28 cellular contexts compared by ENCODE assay signal in the genomic region with DNA sequence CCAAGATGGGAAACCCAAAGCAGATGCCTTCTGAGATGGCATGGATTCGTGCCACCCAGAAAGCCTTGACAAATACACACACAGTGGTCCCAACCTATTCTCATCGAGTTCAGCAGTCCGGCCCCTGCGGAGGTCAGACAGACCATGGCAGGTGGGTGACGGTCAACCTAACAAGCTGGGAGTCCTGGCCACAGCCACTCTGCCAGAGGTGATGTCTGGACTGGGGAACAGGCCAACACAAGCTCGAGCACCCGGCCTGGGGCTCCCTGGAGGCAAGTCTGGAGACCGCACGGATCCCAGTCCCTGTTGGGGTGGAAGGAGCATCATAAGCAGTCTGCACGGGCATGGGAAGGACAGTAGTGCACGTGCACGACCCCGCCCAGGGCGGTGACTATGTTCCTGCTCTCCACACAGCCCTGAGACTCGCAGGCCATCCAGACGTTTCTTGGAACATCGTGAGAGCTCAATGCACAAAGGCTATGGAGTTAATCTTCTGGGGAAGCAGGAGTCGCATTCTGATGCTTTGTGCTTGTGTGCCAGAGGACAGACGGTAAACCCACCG. TPM values are rescaled to one million over a fixed set of nuclear protein-coding genes. Genes with fewer than 3 reads are reported as not detected.
DNase-seq lines count a peak whose midpoint lies in the region; ATAC-seq, FAIRE-seq and TF ChIP-seq lines count a peak whose summit lies in the region.
"Had no signal": no experiment of that assay in that cellular context is flagged by ENCODE, and none has a peak within 500 bp of the region (broad histone marks: within the 10 kb centered on the region; RNA-seq: fewer than 3 reads in every experiment).

No MANE protein-coding gene starts in this region.

- POLR2A ChIA-PET in K562 (lab: Yijun Ruan, JAX), result interaction anchor here (0.5 to 1.1 kb wide), 2 partner anchors 12 to 22 kb away, joined by 3 read pairs; no protein-coding TSS in a partner anchor
- POLR2A ChIA-PET in activated CD8-positive, alpha-beta T cell treated with anti-CD3 and anti-CD28 coated beads for 36 hours (lab: Charles Lee), result interaction anchor here (0.7 kb wide), 1 partner anchor 38 kb away, joined by 3 read pairs; no protein-coding TSS in a partner anchor

- CTCF ChIA-PET in K562 (lab: Yijun Ruan, JAX; ENCODE audit: low intra/inter-chr PET ratio), result no interaction called here
- CTCF ChIA-PET in activated CD8-positive, alpha-beta T cell treated with anti-CD3 and anti-CD28 coated beads for 36 hours (lab: Charles Lee), result interaction anchor here (1.6 kb wide), 1 partner anchor 106 kb away, joined by 4 read pairs; no protein-coding TSS in a partner anchor

- H3K9me1 ChIP-seq in K562 (ENCODE audit: control insufficient read depth, insufficient read depth, low read length), result no peaks in the 10 kb centered on the region

- no peak overlapping the region for H2BK15ac ChIP-seq in mesenchymal stem cell (ENCODE audit: low read depth, poor library complexity, severe bottlenecking)

- no peaks in the 10 kb centered on the region for H4K20me1 ChIP-seq in K562 (replicated peaks; ENCODE audit: control insufficient read depth, insufficient read depth, low read length)

- WGBS in K562 (ENCODE audit: insufficient coverage, low coverage, missing lambda C conversion rate), result 24% methylated on average over 20 of the region's 20 CpGs
- 92% methylated on average over 20 of the region's 20 CpGs for WGBS in mesenchymal stem cell
- 90 to 96% methylated on average over 5 to 20 of the region's 20 CpGs for WGBS in upper lobe of left lung, 2 donors

- H3K27ac Mint-ChIP-seq in activated CD8-positive, alpha-beta T cell treated with anti-CD3 and anti-CD28 coated beads for 36 hours, result no peak overlapping the region
- H3K27ac Mint-ChIP-seq: CD8-positive, alpha-beta memory T cell; IgD-negative memory B cell had no signal

- no peak for TF ChIP-seq RAD21 in K562 (CRISPR knock-in tag; conservative IDR thresholded peaks at IDR 0.05 in 1 of 2, IDR thresholded peaks at IDR 0.05 in 1 of 2)

- no peak for TF ChIP-seq EP300 in K562 (IDR thresholded peaks at IDR 0.05; ENCODE audit: low read length)
- no peak for TF ChIP-seq EP300 in upper lobe of left lung (IDR thresholded peaks at IDR 0.05)

- H3K4me2 ChIP-seq in K562 (ENCODE audit: insufficient read depth, low read length) (no peak overlapping the region), mesenchymal stem cell (ENCODE audit: low read length, poor library complexity, severe bottlenecking) (no peak overlapping the region)
- H3K4me2 ChIP-seq: PC-9, SK-N-SH had no signal

- no peaks in the 10 kb centered on the region for H3K79me2 ChIP-seq in K562 (ENCODE audit: control insufficient read depth, insufficient read depth, low read length)

- no peak overlapping the region for H3K18ac ChIP-seq in mesenchymal stem cell (ENCODE audit: low read depth in 1 of 2, low read length in 2 of 2)

- no peaks in the 10 kb centered on the region for H3K79me1 ChIP-seq in mesenchymal stem cell (replicated peaks; ENCODE audit: low read length, poor library complexity, severe bottlenecking)

- peak overlapping the region; percentile 25 for H4K91ac ChIP-seq in mesenchymal stem cell (ENCODE audit: low read length)

- intact Hi-C loops in Right ventricle myocardium inferior (cut with DNase I), result no loop called here
- intact Hi-C loops in K562 (cut with micrococcal nuclease), result no loop called here
- intact Hi-C loops in activated CD8-positive, alpha-beta T cell treated with anti-CD3 and anti-CD28 coated beads for 36 hours (cut with micrococcal nuclease), result no loop called here

- no peaks in the 10 kb centered on the region for H3K27me3 Mint-ChIP-seq in activated CD8-positive, alpha-beta T cell treated with anti-CD3 and anti-CD28 coated beads for 36 hours

- peak overlapping the region in 1 of 2 experiments; percentile 33 for H2BK12ac ChIP-seq in mesenchymal stem cell (ENCODE audit: low read length in 2 of 2)

- H3K4me3 Mint-ChIP-seq in activated CD8-positive, alpha-beta T cell treated with anti-CD3 and anti-CD28 coated beads for 36 hours, result no peak overlapping the region
- H3K4me3 Mint-ChIP-seq: CD8-positive, alpha-beta memory T cell; IgD-negative memory B cell had no signal

- no peak overlapping the region for H2AFZ ChIP-seq in K562 (ENCODE audit: low read depth, low read length)
- H2AFZ ChIP-seq in mesenchymal stem cell (ENCODE audit: low read depth, low read length), result no peak overlapping the region
- H2AFZ ChIP-seq: PC-9 had no signal

- H3K9me3 Mint-ChIP-seq in activated CD8-positive, alpha-beta T cell treated with anti-CD3 and anti-CD28 coated beads for 36 hours, result no peaks in the 10 kb centered on the region
- H3K9me3 Mint-ChIP-seq: CD8-positive, alpha-beta memory T cell; IgD-negative memory B cell had no signal

- in situ Hi-C loops in K562 (cut with MboI), result no loop called here

- H2AK5ac ChIP-seq in mesenchymal stem cell (ENCODE audit: low read length, severe bottlenecking), result no peak overlapping the region

- no peak for TF ChIP-seq POLR2A in K562 (conservative IDR thresholded peaks at IDR 0.05)
- TF ChIP-seq POLR2A in upper lobe of left lung (IDR thresholded peaks at IDR 0.05), result no peak

- no peak overlapping the region for H3K4me3 ChIP-seq in right atrium auricular region
- H3K4me3 ChIP-seq in K562, result no peak overlapping the region
- no peak overlapping the region for H3K4me3 ChIP-seq in mesenchymal stem cell (ENCODE audit: insufficient read depth in 1 of 2, low read depth in 1 of 2, low read length in 2 of 2)
- H3K4me3 ChIP-seq in upper lobe of left lung, result no peak overlapping the region
- no peak overlapping the region for H3K4me3 ChIP-seq in foreskin fibroblast (ENCODE audit: low read depth in 1 of 2, low read length in 2 of 2)
- H3K4me3 ChIP-seq: PC-9 had no signal

- TF ChIP-seq CTCF in right atrium auricular region (IDR thresholded peaks at IDR 0.05) (no peak), K562 (IDR thresholded peaks at IDR 0.05 in 2 of 3, conservative IDR thresholded peaks at IDR 0.05 in 1 of 3; ENCODE audit: insufficient read depth in 2 of 3, low read depth in 1 of 3, low read length in 3 of 3) (no peak), upper lobe of left lung (IDR thresholded peaks at IDR 0.05) (no peak), foreskin fibroblast (IDR thresholded peaks at IDR 0.05; ENCODE audit: low read depth, low read length) (no peak)
- TF ChIP-seq CTCF in activated CD8-positive, alpha-beta T cell treated with anti-CD3 and anti-CD28 coated beads for 36 hours (IDR thresholded peaks at IDR 0.05), result no peak

- peak; percentile 52 for FAIRE-seq in K562 (lab: Jason Lieb, UNC)
- FAIRE-seq: G401.6, GM19239 had no signal

- no peak overlapping the region for H2BK120ac ChIP-seq in mesenchymal stem cell (ENCODE audit: low read depth, low read length)

- no peaks in the 10 kb centered on the region for H3K36me3 ChIP-seq in right atrium auricular region
- H3K36me3 ChIP-seq in K562 (ENCODE audit: control insufficient read depth, insufficient read depth, low read length), result no peaks in the 10 kb centered on the region
- H3K36me3 ChIP-seq in mesenchymal stem cell (ENCODE audit: control insufficient read depth in 1 of 2, insufficient read depth in 2 of 2, low read depth in 1 of 2, low read length in 2 of 2), result no peaks in the 10 kb centered on the region
- no peaks in the 10 kb centered on the region for H3K36me3 ChIP-seq in upper lobe of left lung

- no peaks in the 10 kb centered on the region for H3K36me3 Mint-ChIP-seq in activated CD8-positive, alpha-beta T cell treated with anti-CD3 and anti-CD28 coated beads for 36 hours (ENCODE audit: low read depth)
- H3K36me3 Mint-ChIP-seq: CD8-positive, alpha-beta memory T cell; IgD-negative memory B cell had no signal

- DNase-seq in Right ventricle myocardium inferior (ENCODE audit: missing footprints), result peak; percentile 51
- no peak for DNase-seq in right atrium auricular region (ENCODE audit: low spot score)
- no peak for DNase-seq in K562 (ENCODE audit: extremely low read depth in 1 of 4, low spot score in 3 of 4)
- DNase-seq in mesenchymal stem cell, result no peak
- DNase-seq in upper lobe of left lung, result peak in 1 of 2 donors; percentile 64
- DNase-seq in activated CD8-positive, alpha-beta T cell treated with anti-CD3 and anti-CD28 coated beads for 36 hours, result no peak
- DNase-seq in foreskin fibroblast, result no peak
- no peak for DNase-seq in AML-193 (lab: John Stamatoyannopoulos, UW)
- DNase-seq: ACHN; Calu3; CD8-positive, alpha-beta memory T cell; DMS153; GOT3; Kasumi-1; NCI-H1694; NCI-H2081 treated with DMSO at 0.1 percent for 48 hours; NCI-H2171 treated with DMSO at 0.1 percent for 48 hours; NCI-H446 treated with DMSO at 0.1 percent for 48 hours; PC-9; RPMI8226; SIG-M5; SK-N-SH had no signal

- ATAC-seq in Right ventricle myocardium inferior (no peak), K562 (no peak), upper lobe of left lung (ENCODE audit: low FRiP score in 2 of 2) (no peak)
- no peak for ATAC-seq in activated CD8-positive, alpha-beta T cell treated with anti-CD3 and anti-CD28 coated beads for 36 hours
- ATAC-seq: HCT116 had no signal

- no TSS peak for BruUV-seq in K562 (replicated peaks; lab: Mats Ljungman, UMichigan)

- H3K4me1 Mint-ChIP-seq in activated CD8-positive, alpha-beta T cell treated with anti-CD3 and anti-CD28 coated beads for 36 hours (ENCODE audit: low read depth), result peaks cover 15% of the 10 kb centered on the region

- H3K14ac ChIP-seq in mesenchymal stem cell (ENCODE audit: low read length in 2 of 2), result no peak overlapping the region

- no peak overlapping the region for H3K27ac ChIP-seq in right atrium auricular region
- H3K27ac ChIP-seq in K562 (ENCODE audit: extremely low read depth, low read depth, low read length), result no peak overlapping the region
- H3K27ac ChIP-seq in mesenchymal stem cell (ENCODE audit: low read length, poor library complexity, severe bottlenecking), result no peak overlapping the region
- H3K27ac ChIP-seq in upper lobe of left lung, result peak overlapping the region in 3 of 4 donors; percentile 12 to 52 (median 21)
- H3K27ac ChIP-seq: 22Rv1, C4-2B, PC-9 had no signal

- H3K4me1 ChIP-seq in right atrium auricular region, result peaks cover 0 to 51% of the 10 kb centered on the region in 2 donors
- H3K4me1 ChIP-seq in K562 (replicated peaks in 1 of 2; ENCODE audit: control insufficient read depth in 2 of 2, insufficient read depth in 2 of 2, low read length in 2 of 2), result peaks cover 42 to 65% of the 10 kb centered on the region in 2 experiments
- peaks cover 37% of the 10 kb centered on the region for H3K4me1 ChIP-seq in mesenchymal stem cell (ENCODE audit: control insufficient read depth, insufficient read depth, low read depth, low read length)
- peaks cover 42 to 51% (median 45%) of the 10 kb centered on the region in 4 donors for H3K4me1 ChIP-seq in upper lobe of left lung

- no peaks in the 10 kb centered on the region for H3K9me3 ChIP-seq in right atrium auricular region
- H3K9me3 ChIP-seq in K562 (replicated peaks; ENCODE audit: control insufficient read depth, insufficient read depth, low read depth, low read length), result 0 out of 2 replicates have a peak, but pooled peaks cover 3% of the 10 kb centered on the region
- no peaks in the 10 kb centered on the region for H3K9me3 ChIP-seq in mesenchymal stem cell (ENCODE audit: control insufficient read depth, low read length)
- no peaks in the 10 kb centered on the region for H3K9me3 ChIP-seq in upper lobe of left lung
- H3K9me3 ChIP-seq: SK-N-SH had no signal

- H3K27me3 ChIP-seq in right atrium auricular region (no peaks in the 10 kb centered on the region), K562 (ENCODE audit: control insufficient read depth in 2 of 2, insufficient read depth in 2 of 2, low read length in 2 of 2) (peaks cover 27 to 49% of the 10 kb centered on the region in 2 experiments), mesenchymal stem cell (ENCODE audit: control insufficient read depth in 1 of 2, insufficient read depth in 1 of 2, low read length in 2 of 2) (peaks cover 0 to 81% of the 10 kb centered on the region in 2 experiments), upper lobe of left lung (no peaks in the 10 kb centered on the region)

- H3K9ac ChIP-seq in K562 (ENCODE audit: insufficient read depth in 1 of 2, low read depth in 2 of 2, low read length in 2 of 2) (peak overlapping the region in 1 of 2 experiments; percentile 50; a peak in 1 of 4 replicates), mesenchymal stem cell (ENCODE audit: low read length) (no peak overlapping the region)
- H3K9ac ChIP-seq: SK-N-SH had no signal

- H3K4ac ChIP-seq in mesenchymal stem cell (ENCODE audit: low read depth in 1 of 2, low read length in 2 of 2), result peak overlapping the region in 1 of 2 experiments; percentile 37

- H2BK5ac ChIP-seq in mesenchymal stem cell (ENCODE audit: low read depth, low read length, poor library complexity, severe bottlenecking), result no peak overlapping the region

- no peak overlapping the region for H3K23ac ChIP-seq in mesenchymal stem cell (ENCODE audit: low read length in 2 of 2)

- H4K8ac ChIP-seq in mesenchymal stem cell (ENCODE audit: low read length), result no peak overlapping the region

RNA-seq across cellular contexts. Expression of a gene that starts 45.4 kb away (rescaled TPM):
- total RNA-seq in Right ventricle myocardium inferior, result 18.7 TPM
- total RNA-seq in right atrium auricular region, result 10 to 100 TPM; 14.2 to 39.7 TPM
- total RNA-seq in K562 (2011; cell fraction: chromatin; rRNA removed; ENCODE audit: low replicate concordance), result 19.9 and 65.7 TPM in 2 replicates
- 52.4 and 65.7 TPM in 2 replicates for total RNA-seq in K562 (2011; cell fraction: nucleolus; rRNA removed)
- total RNA-seq in K562 (2011; cell fraction: nucleoplasm; rRNA removed), result 25.2 and 35.0 TPM in 2 replicates
- 7.1 and 12.0 TPM in 2 replicates for total RNA-seq in K562 (2014; rRNA removed)
- 0.69 and 0.73 TPM in 2 replicates for total RNA-seq in K562 (2014; rRNA removed; fragmentation: Illumina TruSeq; extraction: Trizol)
- total RNA-seq in K562 (2015; rRNA removed; fragmentation: Illumina TruSeq; extraction: Trizol), result 2.3 and 2.8 TPM in 2 replicates
- total RNA-seq in K562 (2021), result 26.7 and 31.4 TPM in 2 replicates
- polyA plus RNA-seq in K562 (2011; rRNA removed), result 1.2 and 2.2 TPM in 2 replicates
- polyA plus RNA-seq in K562 (2011; cell fraction: cytosol; rRNA removed), result 2.9 and 4.9 TPM in 2 replicates
- 13.3 and 22.9 TPM in 2 replicates for polyA plus RNA-seq in K562 (2011; cell fraction: nucleus; rRNA removed)
- polyA plus RNA-seq in K562 (2012), result 10.2 and 14.1 TPM in 2 replicates
- polyA plus RNA-seq in K562 (2014; fragmentation: Illumina TruSeq; extraction: Trizol), result 2.6 and 6.3 TPM in 2 replicates
- under 1 TPM; 0.03 to 0.04 TPM for polyA plus RNA-seq in K562 (2014; fragmentation: Nextera tagmentation; extraction: Ambion mirVana)
- 8.2 and 8.6 TPM in 2 replicates for polyA plus RNA-seq in K562 (2014; rRNA removed)
- polyA minus RNA-seq in K562 (2011; rRNA and poly(A)+ RNA removed), result 2.0 and 2.8 TPM in 2 replicates
- polyA minus RNA-seq in K562 (2011; cell fraction: cytosol; rRNA and poly(A)+ RNA removed), result 35.0 and 45.4 TPM in 2 replicates
- polyA minus RNA-seq in K562 (2011; cell fraction: nucleus; rRNA and poly(A)+ RNA removed), result 15.9 and 18.9 TPM in 2 replicates
- polyA plus RNA-seq in mesenchymal stem cell (2013, experiment 1 of 2), result 15.4 TPM
- polyA plus RNA-seq in mesenchymal stem cell (2013, experiment 2 of 2), result 13.5 TPM
- total RNA-seq in upper lobe of left lung, result 100 to 1,000 TPM in 4 of 6 donors, 10 to 100 TPM in 2; 49.6 to 175 (median 110) TPM
- 10 to 100 TPM; 45.7 to 47.6 TPM for total RNA-seq in activated CD8-positive, alpha-beta T cell treated with anti-CD3 and anti-CD28 coated beads for 36 hours

Comparison
In these comparisons a context has a peak if more than half of its experiments do, and no peak if none do; other contexts are left out.
1. H3K27ac ChIP-seq: peak in upper lobe of left lung (3 of 4); none in right atrium auricular region (0 of 2), K562 (single experiment) and mesenchymal stem cell (single experiment).